16 cellular contexts compared by ENCODE assay signal in the genomic region with DNA sequence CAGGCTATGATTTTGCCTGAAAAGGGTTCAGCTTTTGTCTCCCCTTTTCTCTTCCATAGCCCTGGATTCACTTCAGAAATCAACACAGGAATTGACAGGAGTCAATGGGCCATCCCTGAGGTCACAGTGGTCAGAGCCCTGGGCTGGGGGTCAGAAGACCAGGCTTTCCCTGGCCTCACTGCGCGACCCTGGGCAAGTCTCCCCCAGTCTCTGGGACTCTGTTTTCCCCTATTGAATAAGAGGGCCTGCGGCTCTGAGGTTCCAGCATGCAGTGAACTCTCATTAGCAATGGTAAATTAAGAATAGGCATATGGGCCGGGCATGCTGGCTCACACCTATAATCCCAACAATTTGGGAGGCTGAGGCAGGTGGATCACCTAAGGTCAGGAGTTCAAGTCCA. TPM values are rescaled to one million over a fixed set of nuclear protein-coding genes. Genes with fewer than 3 reads are reported as not detected.
"Had no signal": no experiment of that assay in that cellular context is flagged by ENCODE, and none has a peak within 500 bp of the region (broad histone marks: within the 10 kb centered on the region; RNA-seq: fewer than 3 reads in every experiment).

No MANE protein-coding gene starts in this region.

- H3K27ac Mint-ChIP-seq: dendritic cell treated with granulocyte-macrophage colony-stimulating factor and Interleukin-4, amounts not matched to agents 40 ng/mL and 50 ng/mL, for 4 days; nephron progenitor cell had no signal

- DNase-seq: cerebellar nuclear complex; foreskin melanocyte; hippocampal formation; kidney glomerular epithelial cell; mammary epithelial cell; midbrain; nephron progenitor cell; small intestine; stimulated activated CD4-positive, alpha-beta T cell treated with anti-CD3 and anti-CD28 coated beads, Interleukin-12 subunit alpha, Interleukin-12 subunit beta, amount 100 ng/mL, for 4 hours; stimulated activated naive CD4-positive, alpha-beta T cell treated with Interleukin-2 at 50 U/mL for 16 hours; thyroid gland had no signal

- H3K9me3 Mint-ChIP-seq: dendritic cell treated with granulocyte-macrophage colony-stimulating factor and Interleukin-4, amounts not matched to agents 40 ng/mL and 50 ng/mL, for 4 days; nephron progenitor cell had no signal

- H3K4me3 Mint-ChIP-seq: dendritic cell treated with granulocyte-macrophage colony-stimulating factor and Interleukin-4, amounts not matched to agents 40 ng/mL and 50 ng/mL, for 4 days; nephron progenitor cell had no signal

RNA-seq across cellular contexts. Expression of a gene that starts 30.7 kb away (rescaled TPM):
- total RNA-seq: liver, mammary epithelial cell, osteoblast, right atrium auricular region, thyroid gland, upper lobe of left lung had no signal
